ENCODE assay signal across 9 cellular contexts in the genomic region with DNA sequence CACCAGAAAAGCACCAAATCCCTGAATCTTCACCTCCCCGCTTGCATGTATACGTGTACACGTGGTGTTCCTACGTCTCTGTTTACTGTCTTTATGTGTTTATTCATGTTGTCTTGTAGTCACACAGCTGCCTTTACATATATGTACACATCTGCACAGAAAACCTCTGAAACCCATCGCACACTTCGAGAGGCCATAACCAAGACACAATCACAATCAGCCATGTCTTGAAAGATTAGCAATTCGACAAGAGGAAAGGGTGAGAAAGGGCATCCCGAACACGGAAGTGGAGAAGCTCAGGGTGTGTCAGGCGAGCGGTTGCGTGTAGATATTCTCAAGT.
DNase-seq lines count a peak whose midpoint lies in the region; ATAC-seq and TF ChIP-seq lines count a peak whose summit lies in the region.
"Had no signal": no experiment of that assay in that cellular context is flagged by ENCODE, and none has a peak within 500 bp of the region (broad histone marks: within the 10 kb centered on the region; RNA-seq: fewer than 3 reads in every experiment).

No MANE protein-coding gene starts in this region.

- no peak for DNase-seq in CD4-positive, CD25-positive, alpha-beta regulatory T cell
- DNase-seq in HCT116 (ENCODE audit: low read depth, low spot score) (no peak), body of pancreas (no peak), neural progenitor cell (ENCODE audit: low spot score) (no peak), foreskin melanocyte (no peak), WTC11 (ENCODE audit: low spot score) (no peak), WERI-Rb-1 (no peak)

- CTCF ChIA-PET in HCT116 (lab: Charles Lee) (interaction anchor here (0.6 to 3.8 kb wide), 22 partner anchors 10 to 227 kb away, joined by 3 to 33 read pairs (median 5); partner anchors contain the start of gene PPP1CB), WTC11 (lab: Charles Lee) (interaction anchor here (0.6 to 3.1 kb wide), 36 partner anchors 10 to 302 kb away, joined by 3 to 50 read pairs (median 5); partner anchors contain the start of genes PPP1CB and SPDYA)

- POLR2A ChIA-PET in HCT116 (lab: Charles Lee) = interaction anchor here (0.9 to 2.3 kb wide), 4 partner anchors 9 to 157 kb away, joined by 4 to 11 read pairs (median 7); partner anchors contain the start of gene PPP1CB
- POLR2A ChIA-PET in WTC11 (lab: Charles Lee) = interaction anchor here (1.5 kb wide), 1 partner anchor 158 kb away, joined by 5 read pairs; the partner anchor contains the start of gene PPP1CB

- H3K79me2 ChIP-seq in HCT116 (ENCODE audit: insufficient read depth, low read length) = no peaks in the 10 kb centered on the region
- no peaks in the 10 kb centered on the region for H3K79me2 ChIP-seq in neural progenitor cell (ENCODE audit: low read depth)

- H3F3A ChIP-seq in neural progenitor cell (ENCODE audit: low read depth) = no peaks in the 10 kb centered on the region

- TF ChIP-seq POLR2A in HCT116 (IDR thresholded peaks at IDR 0.05; ENCODE audit: borderline replicate concordance, extremely low read depth, insufficient read depth, insufficient read length) (no peak), body of pancreas (IDR thresholded peaks at IDR 0.05) (no peak)

- intact Hi-C loops in HCT116 (cut with micrococcal nuclease) = loop anchor here (1.0 to 10.0 kb wide), 2 partner anchors 159 to 301 kb away; partner anchors contain the start of gene WDR43
- intact Hi-C loops in body of pancreas (cut with DNase I) = no loop called here

- H2AFZ ChIP-seq in HCT116 (ENCODE audit: low read depth, low read length, poor library complexity, severe bottlenecking) (peak overlapping the region; percentile 86), neural progenitor cell (replicated peaks) (peak overlapping the region; percentile 23)

- BruUV-seq in HCT116 (replicated peaks; lab: Mats Ljungman, UMichigan) = no TSS peak

- no peaks in the 10 kb centered on the region for H3K9me3 Mint-ChIP-seq in CD4-positive, CD25-positive, alpha-beta regulatory T cell
- H3K9me3 Mint-ChIP-seq in neural progenitor cell (no peaks in the 10 kb centered on the region), WTC11 (no peaks in the 10 kb centered on the region)

- peak overlapping the region in 2 of 3 donors; percentile 93 to 96 for H3K27ac Mint-ChIP-seq in CD4-positive, CD25-positive, alpha-beta regulatory T cell
- no peak overlapping the region for H3K27ac Mint-ChIP-seq in neural progenitor cell
- no peak overlapping the region for H3K27ac Mint-ChIP-seq in WTC11

- no peaks in the 10 kb centered on the region for H3K36me3 ChIP-seq in CD4-positive, CD25-positive, alpha-beta regulatory T cell (ENCODE audit: control insufficient read depth, insufficient read depth, low read length)
- no peaks in the 10 kb centered on the region for H3K36me3 ChIP-seq in HCT116 (ENCODE audit: control insufficient read depth in 1 of 2, insufficient read depth in 2 of 2, low read length in 2 of 2)
- no peaks in the 10 kb centered on the region for H3K36me3 ChIP-seq in body of pancreas (replicated peaks in 1 of 2; ENCODE audit: insufficient read depth in 1 of 2, low read depth in 2 of 2)
- no peaks in the 10 kb centered on the region for H3K36me3 ChIP-seq in neural progenitor cell
- H3K36me3 ChIP-seq in WERI-Rb-1 = no peaks in the 10 kb centered on the region
- H3K36me3 ChIP-seq: SJSA1 had no signal

- H4K20me1 ChIP-seq in HCT116 (ENCODE audit: insufficient read depth) = no peaks in the 10 kb centered on the region
- no peaks in the 10 kb centered on the region for H4K20me1 ChIP-seq in neural progenitor cell (ENCODE audit: low read depth)

- 30 to 33% methylated on average over 12 of the region's 12 CpGs for WGBS in body of pancreas, 2 donors

- H3K9me3 ChIP-seq in CD4-positive, CD25-positive, alpha-beta regulatory T cell (ENCODE audit: control insufficient read depth in 2 of 2, low read length in 2 of 2) = no peaks in the 10 kb centered on the region
- no peaks in the 10 kb centered on the region for H3K9me3 ChIP-seq in HCT116 (ENCODE audit: control insufficient read depth in 1 of 2, insufficient read depth in 1 of 2, low read depth in 1 of 2, low read length in 2 of 2)
- no peaks in the 10 kb centered on the region for H3K9me3 ChIP-seq in body of pancreas
- no peaks in the 10 kb centered on the region for H3K9me3 ChIP-seq in neural progenitor cell (ENCODE audit: low read depth)
- no peaks in the 10 kb centered on the region for H3K9me3 ChIP-seq in WERI-Rb-1 (ENCODE audit: severe bottlenecking)
- H3K9me3 ChIP-seq: SJSA1 had no signal

- peak in 1 of 2 donors; percentile 7 for ATAC-seq in CD4-positive, CD25-positive, alpha-beta regulatory T cell (ENCODE audit: low read depth in 2 of 2)
- ATAC-seq in HCT116 (no peak; the same call in 1 of the 2 replicates), body of pancreas (no peak), HG02798 (IDR thresholded peaks at IDR 0.05; ENCODE audit: poor library complexity, unreplicated experiment) (no peak), WTC11 (no peak)

- H3K4me1 Mint-ChIP-seq in CD4-positive, CD25-positive, alpha-beta regulatory T cell = peaks cover 10 to 23% (median 13%) of the 10 kb centered on the region in 4 donors
- H3K4me1 Mint-ChIP-seq in neural progenitor cell = peaks cover 29% of the 10 kb centered on the region
- H3K4me1 Mint-ChIP-seq in WTC11 = peaks cover 33% of the 10 kb centered on the region

- H3K4me3 ChIP-seq in CD4-positive, CD25-positive, alpha-beta regulatory T cell (ENCODE audit: low read depth, low read length) = peak overlapping the region; percentile 63
- H3K4me3 ChIP-seq in HCT116 (replicated peaks in 1 of 2; ENCODE audit: low read depth in 1 of 2, low read length in 2 of 2) (peak overlapping the region in 1 of 2 experiments; percentile 21; a peak in 2 of 4 replicates), body of pancreas (no peak overlapping the region), neural progenitor cell (no peak overlapping the region), WERI-Rb-1 (ENCODE audit: low read depth, low read length) (no peak overlapping the region)
- H3K4me3 ChIP-seq: SJSA1 had no signal

- peak overlapping the region; percentile 2 to 75 (median 36) for H3K4me3 Mint-ChIP-seq in CD4-positive, CD25-positive, alpha-beta regulatory T cell
- H3K4me3 Mint-ChIP-seq in neural progenitor cell = no peak overlapping the region
- H3K4me3 Mint-ChIP-seq in WTC11 = no peak overlapping the region

- peaks cover 13% of the 10 kb centered on the region for H3K4me1 ChIP-seq in CD4-positive, CD25-positive, alpha-beta regulatory T cell (ENCODE audit: control insufficient read depth, insufficient read depth, low read length, poor library complexity, severe bottlenecking)
- H3K4me1 ChIP-seq in HCT116 (ENCODE audit: control insufficient read depth in 1 of 2, insufficient read depth in 2 of 2, low read length in 2 of 2) (peaks cover 20 to 50% of the 10 kb centered on the region in 2 experiments), body of pancreas (peaks cover 13% of the 10 kb centered on the region), neural progenitor cell (peaks cover 7% of the 10 kb centered on the region)

- peak overlapping the region; percentile 60 for H3K4me2 ChIP-seq in HCT116 (ENCODE audit: low read length)
- H3K4me2 ChIP-seq in neural progenitor cell = no peak overlapping the region

- peak overlapping the region; percentile 73 for H3K27ac ChIP-seq in CD4-positive, CD25-positive, alpha-beta regulatory T cell (ENCODE audit: insufficient read depth, low read length, poor library complexity, severe bottlenecking)
- H3K27ac ChIP-seq in HCT116 (ENCODE audit: low read depth, low read length) = no peak overlapping the region
- peak overlapping the region; percentile 71 to 90 (median 82) for H3K27ac ChIP-seq in body of pancreas
- no peak overlapping the region for H3K27ac ChIP-seq in neural progenitor cell
- H3K27ac ChIP-seq in WERI-Rb-1 = no peak overlapping the region

- H3K9me2 ChIP-seq in HCT116 (ENCODE audit: insufficient read depth) = no peaks in the 10 kb centered on the region

- TF ChIP-seq RAD21 in HCT116 (IDR thresholded peaks at IDR 0.05; ENCODE audit: low read depth) = no peak

- no peaks in the 10 kb centered on the region for H3K27me3 Mint-ChIP-seq in CD4-positive, CD25-positive, alpha-beta regulatory T cell
- H3K27me3 Mint-ChIP-seq in neural progenitor cell (ENCODE audit: insufficient read depth, low read depth) (peaks cover 10% of the 10 kb centered on the region), WTC11 (ENCODE audit: low read depth) (no peaks in the 10 kb centered on the region; the same call in 1 of the 2 replicates)

- no peaks in the 10 kb centered on the region for H3K27me3 ChIP-seq in CD4-positive, CD25-positive, alpha-beta regulatory T cell (ENCODE audit: control insufficient read depth, insufficient read depth, low read length)
- H3K27me3 ChIP-seq in HCT116 (ENCODE audit: insufficient read depth, low read length) (no peaks in the 10 kb centered on the region), body of pancreas (no peaks in the 10 kb centered on the region), neural progenitor cell (no peaks in the 10 kb centered on the region), WERI-Rb-1 (ENCODE audit: insufficient read depth, low read depth, severe bottlenecking) (no peaks in the 10 kb centered on the region)
- H3K27me3 ChIP-seq: SJSA1 had no signal

- H3K9ac ChIP-seq in HCT116 (ENCODE audit: low read length) (peak overlapping the region; percentile 34), neural progenitor cell (no peak overlapping the region)

- TF ChIP-seq CTCF in HCT116 (IDR thresholded peaks at IDR 0.05 in 2 of 3, conservative IDR thresholded peaks at IDR 0.05 in 1 of 3; ENCODE audit: borderline replicate concordance in 1 of 3, insufficient read depth in 1 of 3, low read depth in 2 of 3, low read length in 2 of 3) = no peak
- TF ChIP-seq CTCF in body of pancreas (IDR thresholded peaks at IDR 0.05) = no peak
- no peak for TF ChIP-seq CTCF in neural progenitor cell (IDR thresholded peaks at IDR 0.05)
- TF ChIP-seq CTCF in WTC11 (IDR thresholded peaks at IDR 0.05) = no peak
- no peak for TF ChIP-seq CTCF in WERI-Rb-1 (IDR thresholded peaks at IDR 0.05; ENCODE audit: low read depth, low read length)

- RAD21 ChIA-PET in HCT116 (lab: Charles Lee; ENCODE audit: low non-redundant PET in 1 of 2, low total read pairs in 2 of 2, uncharacterized antibody in 2 of 2, unreplicated experiment in 2 of 2) = interaction anchor here (0.7 to 2.1 kb wide), 7 partner anchors 27 to 161 kb away, joined by 3 to 12 read pairs (median 5); partner anchors contain the start of gene PPP1CB (in 1 of the 2)

- no peaks in the 10 kb centered on the region for H3K36me3 Mint-ChIP-seq in CD4-positive, CD25-positive, alpha-beta regulatory T cell
- H3K36me3 Mint-ChIP-seq in neural progenitor cell (no peaks in the 10 kb centered on the region), WTC11 (no peaks in the 10 kb centered on the region; the same call in 1 of the 2 replicates)

TF ChIP-seq in HCT116, 20 proteins besides CTCF, POLR2A, EP300 and RAD21:
- no peak for TF ChIP-seq CEBPB (IDR thresholded peaks at IDR 0.05; ENCODE audit: low read depth)
- TF ChIP-seq ZNF274 (IDR thresholded peaks at IDR 0.05; ENCODE audit: low read depth, low read length) = no peak
- no peak for TF ChIP-seq EZH2phosphoT487 (IDR thresholded peaks at IDR 0.05; ENCODE audit: borderline replicate concordance)

TF ChIP-seq in WTC11, 78 proteins besides CTCF, POLR2A, EP300 and RAD21 (continues in another document):
- TF ChIP-seq NR2C2 (CRISPR knock-in tag; IDR thresholded peaks at IDR 0.05) = no peak

Comparison
In these comparisons a context has a peak if more than half of its experiments do, and no peak if none do; other contexts are left out.
1. H3K27ac ChIP-seq: peak in CD4-positive, CD25-positive, alpha-beta regulatory T cell (single experiment) and body of pancreas (4 of 4); none in HCT116 (single experiment), neural progenitor cell (single experiment) and WERI-Rb-1 (single experiment).
2. H3K27ac Mint-ChIP-seq: peak in CD4-positive, CD25-positive, alpha-beta regulatory T cell (2 of 3); none in neural progenitor cell (single experiment) and WTC11 (single experiment).
3. H3K4me3 Mint-ChIP-seq: peak in CD4-positive, CD25-positive, alpha-beta regulatory T cell (4 of 4); none in neural progenitor cell (single experiment) and WTC11 (single experiment).